In the genomic region with DNA sequence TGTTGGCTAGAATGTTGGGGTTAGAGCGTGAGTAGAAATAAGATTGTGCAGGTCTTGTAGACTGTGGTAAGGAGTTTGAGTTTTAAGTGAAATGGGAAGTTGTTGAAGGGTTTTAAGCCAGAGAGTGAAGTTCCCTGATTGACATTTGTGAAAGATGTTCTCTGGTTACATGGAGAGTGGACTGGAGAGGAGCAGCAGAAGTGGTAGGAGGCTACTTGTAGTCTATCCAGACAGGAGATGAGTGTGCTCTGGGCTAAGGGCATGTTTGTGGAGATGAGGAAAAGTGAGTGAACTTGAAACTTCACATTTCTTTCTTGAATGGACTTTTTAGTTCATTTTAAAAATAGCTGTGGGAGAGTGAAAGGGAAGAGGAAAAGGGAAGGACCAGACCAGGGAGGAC, we compare ENCODE assay signal across 16 cellular contexts. TPM values are rescaled to one million over a fixed set of nuclear protein-coding genes. Genes with fewer than 3 reads are reported as not detected.
"Had no signal": no experiment of that assay in that cellular context is flagged by ENCODE, and none has a peak within 500 bp of the region (broad histone marks: within the 10 kb centered on the region; RNA-seq: fewer than 3 reads in every experiment).

No MANE protein-coding gene starts in this region.

- H3K27me3 Mint-ChIP-seq: activated CD8-positive, alpha-beta memory T cell treated with anti-CD3 and anti-CD28 coated beads, Interleukin-2, amount 10 ng/mL, durations not matched to agents 7 days and 5 days; activated T-cell treated with anti-CD3 and anti-CD28 coated beads, Interleukin-2, amount 50 U/mL, for 24 hours; naive thymus-derived CD4-positive, alpha-beta T cell; stimulated activated naive CD8-positive, alpha-beta T cell treated with anti-CD3 and anti-CD28 coated beads, Interleukin-15, Interleukin-2, amounts not matched to agents 100 ng/mL and 50 ng/mL, for 24 hours had no signal

- H3K4me3 Mint-ChIP-seq: activated CD8-positive, alpha-beta memory T cell treated with anti-CD3 and anti-CD28 coated beads, Interleukin-2, amount 10 ng/mL, durations not matched to agents 7 days and 5 days; activated T-cell treated with anti-CD3 and anti-CD28 coated beads, Interleukin-2, amount 50 U/mL, for 24 hours; mesothelial cell of epicardium; naive thymus-derived CD4-positive, alpha-beta T cell; stimulated activated naive CD8-positive, alpha-beta T cell treated with anti-CD3 and anti-CD28 coated beads, Interleukin-15, Interleukin-2, amounts not matched to agents 100 ng/mL and 50 ng/mL, for 24 hours had no signal

- H3K9me3 ChIP-seq: neutrophil, upper lobe of left lung had no signal

- H3K9me3 Mint-ChIP-seq: activated T-cell treated with anti-CD3 and anti-CD28 coated beads, Interleukin-2, amount 50 U/mL, for 24 hours had no signal

- H3K4me1 ChIP-seq: upper lobe of left lung had no signal

- H3K27ac ChIP-seq: neutrophil, upper lobe of left lung had no signal

- H3K4me3 ChIP-seq: upper lobe of left lung had no signal

- ATAC-seq: activated CD4-positive, CD25-positive, alpha-beta regulatory T cell treated with anti-CD3 and anti-CD28 coated beads, Interleukin-2, amount 50 U/mL, for 24 hours; activated CD8-positive, alpha-beta memory T cell treated with anti-CD3 and anti-CD28 coated beads, Interleukin-2, amount 10 ng/mL, durations not matched to agents 7 days and 5 days; naive thymus-derived CD4-positive, alpha-beta T cell had no signal

- H3K27ac Mint-ChIP-seq: activated CD8-positive, alpha-beta memory T cell treated with anti-CD3 and anti-CD28 coated beads, Interleukin-2, amount 10 ng/mL, durations not matched to agents 7 days and 5 days; activated T-cell treated with anti-CD3 and anti-CD28 coated beads, Interleukin-2, amount 50 U/mL, for 24 hours; mesothelial cell of epicardium; stimulated activated naive CD8-positive, alpha-beta T cell treated with anti-CD3 and anti-CD28 coated beads, Interleukin-15, Interleukin-2, amounts not matched to agents 100 ng/mL and 50 ng/mL, for 24 hours had no signal

- DNase-seq: activated CD4-positive, alpha-beta T cell treated with anti-CD3 and anti-CD28 coated beads, Interleukin-2, amount 50 U/mL, for 48 hours; activated CD8-positive, alpha-beta memory T cell treated with anti-CD3 and anti-CD28 coated beads, Interleukin-2, amount 10 ng/mL, durations not matched to agents 7 days and 5 days; activated effector memory CD4-positive, alpha-beta T cell treated with anti-CD3 and anti-CD28 coated beads, Interleukin-2, amount 50 U/mL, for 16 hours; activated T-cell treated with anti-CD3 and anti-CD28 coated beads, Interleukin-2, amount 50 U/mL, for 24 hours; caudate nucleus; erythroblast; hippocampal formation; naive thymus-derived CD4-positive, alpha-beta T cell; retina; stimulated activated CD4-positive, alpha-beta T cell treated with anti-CD3 and anti-CD28 coated beads, Interleukin-15, amount 100 ng/mL, for 24 hours; stimulated activated CD4-positive, alpha-beta T cell treated with anti-CD3 and anti-CD28 coated beads, Interleukin-4, amount 100 ng/mL, for 24 hours had no signal

- H3K27me3 ChIP-seq: neutrophil, upper lobe of left lung had no signal

RNA-seq across cellular contexts. Expression of a gene that starts 37.0 kb away (rescaled TPM):
- polyA plus RNA-seq: naive thymus-derived CD4-positive, alpha-beta T cell had no signal
